8 cellular contexts compared by ENCODE assay signal in the genomic region with DNA sequence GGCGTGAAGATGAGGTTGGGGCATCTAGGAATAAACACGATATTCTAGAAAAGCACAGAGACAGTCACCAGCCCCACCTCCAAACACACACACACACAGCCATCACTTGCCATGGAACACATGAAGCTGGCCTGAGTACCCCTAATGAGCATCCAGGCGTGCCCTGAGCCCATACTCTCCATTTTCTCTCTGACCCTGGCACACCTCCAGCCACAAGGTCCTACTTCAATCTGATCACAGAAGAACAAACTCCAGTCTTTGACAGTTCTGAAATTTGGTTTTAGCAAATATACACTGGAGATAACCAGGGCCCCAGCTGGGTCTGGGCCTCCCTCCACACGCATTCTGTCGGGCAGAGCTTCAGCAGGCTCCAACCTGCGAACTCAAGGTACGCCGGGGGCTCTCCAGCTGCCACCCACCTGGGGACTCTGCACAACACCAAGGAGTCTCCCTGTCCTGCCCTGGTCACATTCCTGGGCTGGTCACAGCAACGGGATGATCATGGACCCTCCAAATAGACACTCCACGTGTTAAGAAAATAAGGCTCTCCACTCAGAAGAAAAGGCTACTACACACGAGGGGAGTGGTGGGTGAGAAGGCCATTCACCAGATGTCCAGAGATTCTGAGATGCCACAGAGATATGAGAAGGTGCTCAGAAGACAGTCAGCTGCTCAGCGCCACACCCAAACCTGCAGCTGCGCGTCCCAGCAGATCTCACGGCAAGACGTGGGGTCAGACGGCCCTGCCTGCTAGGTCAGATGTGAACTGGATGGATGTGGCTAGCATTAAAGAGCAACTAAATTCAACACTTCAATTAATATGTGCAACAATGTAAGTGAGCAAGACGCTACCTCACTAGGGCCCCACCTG. TPM values are rescaled to one million over a fixed set of nuclear protein-coding genes. Genes with fewer than 3 reads are reported as not detected.
A peak's percentile ranks its signal among the peaks of the same experiment; 100 is the strongest.
DNase-seq lines count a peak whose midpoint lies in the region; ATAC-seq, FAIRE-seq and TF ChIP-seq lines count a peak whose summit lies in the region.

No MANE protein-coding gene starts in this region.

- intact Hi-C loops in gastrocnemius medialis (cut with DNase I; ENCODE audit: low total_unique reads): loop anchor here (2.0 kb wide), 1 partner anchor 14 kb away; no protein-coding TSS in a partner anchor

- peaks cover 10% of the 10 kb centered on the region for H3K36me3 Mint-ChIP-seq in activated CD8-positive, alpha-beta memory T cell treated with anti-CD3 and anti-CD28 coated beads, Interleukin-2, amount 10 ng/mL, durations not matched to agents 7 days and 5 days

- ATAC-seq in activated CD8-positive, alpha-beta memory T cell treated with anti-CD3 and anti-CD28 coated beads, Interleukin-2, amount 10 ng/mL, durations not matched to agents 7 days and 5 days: peak; percentile 17
- ATAC-seq in HG03432 (IDR thresholded peaks at IDR 0.05; ENCODE audit: unreplicated experiment) (peak; percentile 17), gastrocnemius medialis (peak; percentile 5 to 23)

- peaks cover 72% of the 10 kb centered on the region for H3K4me1 Mint-ChIP-seq in activated CD8-positive, alpha-beta memory T cell treated with anti-CD3 and anti-CD28 coated beads, Interleukin-2, amount 10 ng/mL, durations not matched to agents 7 days and 5 days

- no peak for FAIRE-seq in GM19239 (lab: Jason Lieb, UNC)

- H3K9me3 ChIP-seq in gastrocnemius medialis: no peaks in the 10 kb centered on the region

- no peaks in the 10 kb centered on the region for H3K27me3 ChIP-seq in gastrocnemius medialis

- H3K27ac Mint-ChIP-seq in activated CD8-positive, alpha-beta memory T cell treated with anti-CD3 and anti-CD28 coated beads, Interleukin-2, amount 10 ng/mL, durations not matched to agents 7 days and 5 days: peak overlapping the region; percentile 86

- no peak for DNase-seq in activated CD8-positive, alpha-beta memory T cell treated with anti-CD3 and anti-CD28 coated beads, Interleukin-2, amount 10 ng/mL, durations not matched to agents 7 days and 5 days
- DNase-seq in activated CD8-positive, alpha-beta memory T cell treated with anti-CD3 and anti-CD28 coated beads for 24 hours: no peak
- DNase-seq in gastrocnemius medialis (no peak), mesenteric fat pad (ENCODE audit: low spot score) (no peak), NCI-H146 (lab: John Stamatoyannopoulos, UW) (no peak), GM19239 (ENCODE audit: insufficient read length, low spot score) (no peak)

- no peak for TF ChIP-seq CTCF in gastrocnemius medialis (IDR thresholded peaks at IDR 0.05 in 4 of 5, conservative IDR thresholded peaks at IDR 0.05 in 1 of 5)

- no peaks in the 10 kb centered on the region for H3K27me3 Mint-ChIP-seq in activated CD8-positive, alpha-beta memory T cell treated with anti-CD3 and anti-CD28 coated beads, Interleukin-2, amount 10 ng/mL, durations not matched to agents 7 days and 5 days

- peak overlapping the region; percentile 25 for H3K27ac ChIP-seq in cingulate gyrus (ENCODE audit: low read depth, low read length)
- peak overlapping the region; percentile 79 to 96 (median 80) for H3K27ac ChIP-seq in gastrocnemius medialis

- H3K36me3 ChIP-seq in gastrocnemius medialis: no peaks in the 10 kb centered on the region

- CTCF ChIA-PET in activated CD8-positive, alpha-beta memory T cell treated with anti-CD3 and anti-CD28 coated beads, Interleukin-2, amount 10 ng/mL, durations not matched to agents 7 days and 5 days (lab: Charles Lee): interaction anchor here (0.6 to 8.0 kb wide), 16 partner anchors 10 to 158 kb away, joined by 3 to 66 read pairs (median 4); partner anchors contain the start of gene ACOT6

- peaks cover 84 to 89% of the 10 kb centered on the region in 2 donors for H3K4me1 ChIP-seq in gastrocnemius medialis

- in situ Hi-C loops in gastrocnemius medialis (cut with MboI; ENCODE audit: low sequenced_read_pairs in 4 of 4): no loop called here

- TF ChIP-seq POLR2A in gastrocnemius medialis (IDR thresholded peaks at IDR 0.05): no peak

- no peaks in the 10 kb centered on the region for H3K9me3 Mint-ChIP-seq in activated CD8-positive, alpha-beta memory T cell treated with anti-CD3 and anti-CD28 coated beads, Interleukin-2, amount 10 ng/mL, durations not matched to agents 7 days and 5 days (ENCODE audit: low read depth)

- H3K4me3 Mint-ChIP-seq in activated CD8-positive, alpha-beta memory T cell treated with anti-CD3 and anti-CD28 coated beads, Interleukin-2, amount 10 ng/mL, durations not matched to agents 7 days and 5 days: peak overlapping the region; percentile 37

- H3K4me3 ChIP-seq in gastrocnemius medialis: no peak overlapping the region

RNA-seq across cellular contexts. Expression of gene PNMA1, which starts 57.0 kb away (rescaled TPM):
- total RNA-seq in activated CD8-positive, alpha-beta memory T cell treated with anti-CD3 and anti-CD28 coated beads, Interleukin-2, amount 10 ng/mL, durations not matched to agents 7 days and 5 days: 10 to 100 TPM; 27.1 to 36.6 TPM
- total RNA-seq in gastrocnemius medialis (10 to 100 TPM in 1 of 4 donors, 1 to 10 TPM in 3; 7.6 to 18.5 (median 8.8) TPM), mesenteric fat pad (49.3 TPM)
